ENCODE assay signal across 20 cellular contexts in genomic region chr2:172210599-172210998, GRCh38.
DNase-seq lines count a peak whose midpoint lies in the region; ATAC-seq and TF ChIP-seq lines count a peak whose summit lies in the region.
"Had no signal": no experiment of that assay in that cellular context is flagged by ENCODE, and none has a peak within 500 bp of the region (broad histone marks: within the 10 kb centered on the region; RNA-seq: fewer than 3 reads in every experiment).

No MANE protein-coding gene starts in this region.

- H3K27ac ChIP-seq in mammary epithelial cell (ENCODE audit: insufficient read depth, low read depth, low read length) (no peak overlapping the region), neutrophil (peak overlapping the region; percentile 45)
- H3K27ac ChIP-seq: 22Rv1, BLaER1, C4-2B had no signal

- POLR2A ChIA-PET in MCF 10A (lab: Yijun Ruan, JAX) = interaction anchor here (3.8 to 11.4 kb wide), 3 partner anchors 14 to 18 kb away, joined by 42 to 220 read pairs (median 62); no protein-coding TSS in a partner anchor

- no peaks in the 10 kb centered on the region for H3K9me3 Mint-ChIP-seq in MCF 10A (ENCODE audit: unreplicated experiment)
- no peaks in the 10 kb centered on the region for H3K9me3 Mint-ChIP-seq in dendritic cell treated with granulocyte-macrophage colony-stimulating factor and Interleukin-4, amounts not matched to agents 40 ng/mL and 50 ng/mL, for 4 days
- H3K9me3 Mint-ChIP-seq: CD4-positive, alpha-beta T cell; CD8-positive, alpha-beta memory T cell; GM23338; H9 had no signal

- ATAC-seq in HG02623 (IDR thresholded peaks at IDR 0.05; ENCODE audit: unreplicated experiment) = no peak
- ATAC-seq in T-helper 17 cell = no peak
- ATAC-seq: GM12878, GM23338, HCT116 had no signal

- H3K4me3 ChIP-seq in mammary epithelial cell (replicated peaks in 1 of 3; ENCODE audit: insufficient read depth in 1 of 3, low read depth in 2 of 3, low read length in 3 of 3) (no peak overlapping the region), neutrophil (ENCODE audit: low read depth in 1 of 2, low read length in 1 of 2) (no peak overlapping the region)
- H3K4me3 ChIP-seq: BLaER1, GM12878, GM23338 had no signal

- peaks cover 44% of the 10 kb centered on the region for H3K4me1 ChIP-seq in mammary epithelial cell (ENCODE audit: insufficient read depth, low read length)
- H3K4me1 ChIP-seq in neutrophil (ENCODE audit: control insufficient read depth in 1 of 2, insufficient read depth in 1 of 2, low read depth in 1 of 2, low read length in 1 of 2) = peaks cover 22 to 26% of the 10 kb centered on the region in 2 experiments

- CTCF ChIA-PET in MCF 10A (lab: Yijun Ruan, JAX) (interaction anchor here (0.6 to 7.2 kb wide), 6 partner anchors 10 to 397 kb away, joined by 3 to 53 read pairs (median 8); no protein-coding TSS in a partner anchor), mammary epithelial cell (lab: Charles Lee; ENCODE audit: low non-redundant PET) (no interaction called here)

- H3K36me3 Mint-ChIP-seq in MCF 10A (ENCODE audit: insufficient read depth, unreplicated experiment) = no peaks in the 10 kb centered on the region
- no peaks in the 10 kb centered on the region for H3K36me3 Mint-ChIP-seq in dendritic cell treated with granulocyte-macrophage colony-stimulating factor and Interleukin-4, amounts not matched to agents 40 ng/mL and 50 ng/mL, for 4 days (ENCODE audit: low read depth)
- no peaks in the 10 kb centered on the region for H3K36me3 Mint-ChIP-seq in T-helper 17 cell (ENCODE audit: low read depth)

- H3K79me2 ChIP-seq in mammary epithelial cell (ENCODE audit: insufficient read depth, low read length) = no peaks in the 10 kb centered on the region

- DNase-seq in MCF 10A (ENCODE audit: unreplicated experiment) (no peak), mammary epithelial cell (no peak), T-helper 17 cell (no peak)
- DNase-seq: CD4-positive, alpha-beta T cell; CD8-positive, alpha-beta memory T cell; DMS 273 treated with DMSO at 0.1 percent for 48 hours; DMS79; EL; GDM1; H9 had no signal

- H3K27me3 Mint-ChIP-seq in MCF 10A (ENCODE audit: insufficient read depth, unreplicated experiment) (no peaks in the 10 kb centered on the region), T-helper 17 cell (no peaks in the 10 kb centered on the region)
- no peaks in the 10 kb centered on the region for H3K27me3 Mint-ChIP-seq in dendritic cell treated with granulocyte-macrophage colony-stimulating factor and Interleukin-4, amounts not matched to agents 40 ng/mL and 50 ng/mL, for 4 days
- H3K27me3 Mint-ChIP-seq: CD4-positive, alpha-beta T cell had no signal

- H3K4me3 Mint-ChIP-seq in MCF 10A (ENCODE audit: unreplicated experiment) (no peak overlapping the region), T-helper 17 cell (no peak overlapping the region)
- no peak overlapping the region for H3K4me3 Mint-ChIP-seq in dendritic cell treated with granulocyte-macrophage colony-stimulating factor and Interleukin-4, amounts not matched to agents 40 ng/mL and 50 ng/mL, for 4 days
- H3K4me3 Mint-ChIP-seq: B cell; CD4-positive, alpha-beta T cell; CD8-positive, alpha-beta memory T cell; GM23338; H9 had no signal

- in situ Hi-C loops in mammary epithelial cell (cut with MboI; ENCODE audit: low sequenced_read_pairs in 2 of 2) = no loop called here

- BruUV-seq in MCF 10A (replicated peaks; lab: Mats Ljungman, UMichigan) = no TSS peak
- BruUV-seq in mammary epithelial cell (replicated peaks; lab: Mats Ljungman, UMichigan) = no TSS peak

- H4K20me1 ChIP-seq in mammary epithelial cell (ENCODE audit: insufficient read depth, low read length) = no peaks in the 10 kb centered on the region
- H4K20me1 ChIP-seq: BLaER1 had no signal

- H3K4me1 Mint-ChIP-seq in MCF 10A (ENCODE audit: insufficient read depth, unreplicated experiment) (peaks cover 32% of the 10 kb centered on the region), T-helper 17 cell (peaks cover 19% of the 10 kb centered on the region)
- H3K4me1 Mint-ChIP-seq in dendritic cell treated with granulocyte-macrophage colony-stimulating factor and Interleukin-4, amounts not matched to agents 40 ng/mL and 50 ng/mL, for 4 days (ENCODE audit: low read depth) = peaks cover 71% of the 10 kb centered on the region
- H3K4me1 Mint-ChIP-seq: B cell had no signal

- H3K4me2 ChIP-seq in mammary epithelial cell (ENCODE audit: insufficient read depth, low read depth, low read length) = no peak overlapping the region
- H3K4me2 ChIP-seq: BLaER1, GM23338 had no signal

- dilution Hi-C loops in mammary epithelial cell (cut with HindIII; ENCODE audit: low sequenced_read_pairs) = no loop called here

- peak overlapping the region; percentile 39 for H3K27ac Mint-ChIP-seq in MCF 10A (ENCODE audit: low read depth, unreplicated experiment)
- peak overlapping the region; percentile 60 for H3K27ac Mint-ChIP-seq in dendritic cell treated with granulocyte-macrophage colony-stimulating factor and Interleukin-4, amounts not matched to agents 40 ng/mL and 50 ng/mL, for 4 days
- no peak overlapping the region for H3K27ac Mint-ChIP-seq in T-helper 17 cell
- H3K27ac Mint-ChIP-seq: B cell; CD4-positive, alpha-beta T cell; GM23338; H9 had no signal

- H3K27me3 ChIP-seq in mammary epithelial cell (ENCODE audit: insufficient read depth, low read length) (no peaks in the 10 kb centered on the region), neutrophil (no peaks in the 10 kb centered on the region)
- H3K27me3 ChIP-seq: BLaER1 had no signal

- H3K9me3 ChIP-seq in mammary epithelial cell (replicated peaks; ENCODE audit: insufficient read depth, low read length) (no peaks in the 10 kb centered on the region), neutrophil (no peaks in the 10 kb centered on the region), T-helper 17 cell (ENCODE audit: control insufficient read depth, low read length, poor library complexity, severe bottlenecking) (no peaks in the 10 kb centered on the region)
- H3K9me3 ChIP-seq: BLaER1 had no signal

- H3K36me3 ChIP-seq in mammary epithelial cell (ENCODE audit: insufficient read depth, low read length) (no peaks in the 10 kb centered on the region), neutrophil (no peaks in the 10 kb centered on the region)
- H3K36me3 ChIP-seq: BLaER1 had no signal

- H2AFZ ChIP-seq in mammary epithelial cell (ENCODE audit: low read depth, low read length) = no peak overlapping the region

- TF ChIP-seq CTCF in MCF 10A (IDR thresholded peaks at IDR 0.05; ENCODE audit: unreplicated experiment) (no peak), mammary epithelial cell (conservative IDR thresholded peaks at IDR 0.05 in 1 of 2, IDR thresholded peaks at IDR 0.05 in 1 of 2; ENCODE audit: extremely low read depth in 1 of 2, insufficient read depth in 1 of 2, low read depth in 1 of 2, low read length in 2 of 2) (no peak), neutrophil (IDR thresholded peaks at IDR 0.05) (no peak)

- no peak overlapping the region for H3K9ac ChIP-seq in mammary epithelial cell (ENCODE audit: insufficient read depth, low read length)
- H3K9ac ChIP-seq: BLaER1 had no signal

- intact Hi-C loops in MCF 10A (cut with micrococcal nuclease) = no loop called here
- intact Hi-C loops in mammary epithelial cell (cut with micrococcal nuclease) = no loop called here
- intact Hi-C loops in dendritic cell treated with granulocyte-macrophage colony-stimulating factor and Interleukin-4, amounts not matched to agents 40 ng/mL and 50 ng/mL, for 4 days (cut with micrococcal nuclease) = no loop called here
